Comparison of ENCODE assay signal across 9 cellular contexts in the genomic region with DNA sequence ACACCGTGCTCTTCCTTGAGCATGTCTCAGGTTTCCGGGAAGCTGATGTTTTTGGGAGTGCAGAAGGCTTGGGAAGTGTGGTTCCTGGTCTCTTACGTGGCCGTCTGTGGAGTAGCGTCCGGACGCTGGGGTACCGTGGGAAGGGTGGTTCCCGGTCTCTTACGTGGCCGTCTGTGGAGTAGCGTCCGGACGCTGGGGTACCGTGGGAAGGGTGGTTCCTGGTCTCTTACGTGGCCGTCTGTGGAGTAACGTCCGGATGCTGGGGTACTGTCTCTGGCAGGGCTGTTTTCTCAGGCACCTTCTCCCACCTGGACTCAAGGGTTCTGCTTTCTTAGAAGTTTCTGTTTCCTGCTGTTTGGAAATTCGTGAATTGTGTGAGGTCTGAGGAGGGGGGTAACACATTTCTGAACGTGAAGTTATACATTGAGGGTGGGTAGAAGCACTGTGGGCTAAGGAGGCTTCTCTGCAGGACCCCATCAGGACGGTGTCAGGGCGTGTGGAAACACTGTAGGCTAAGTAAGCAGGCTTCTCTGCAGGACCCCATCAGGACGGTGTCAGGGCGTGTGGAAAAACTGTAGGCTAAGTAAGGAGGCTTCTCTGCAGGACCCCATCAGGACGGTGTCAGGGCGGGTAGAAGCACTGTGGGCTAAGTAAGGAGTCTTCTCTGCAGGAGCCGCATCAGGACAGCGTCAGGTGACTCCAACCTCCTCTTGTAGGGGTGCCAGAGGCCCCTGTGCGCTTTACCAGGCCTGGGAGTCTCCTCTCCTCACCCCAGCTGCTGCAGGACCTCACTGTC. TPM values are rescaled to one million over a fixed set of nuclear protein-coding genes. Genes with fewer than 3 reads are reported as not detected.
DNase-seq lines count a peak whose midpoint lies in the region; ATAC-seq and TF ChIP-seq lines count a peak whose summit lies in the region.
"Had no signal": no experiment of that assay in that cellular context is flagged by ENCODE, and none has a peak within 500 bp of the region (broad histone marks: within the 10 kb centered on the region; RNA-seq: fewer than 3 reads in every experiment).

No MANE protein-coding gene starts in this region.

- H3K27ac ChIP-seq in CD8-positive, alpha-beta memory T cell (ENCODE audit: low read depth, low read length) = peak overlapping the region; percentile 78
- peak overlapping the region; percentile 90 to 98 (median 96) for H3K27ac ChIP-seq in heart right ventricle
- H3K27ac ChIP-seq in rectal smooth muscle tissue (ENCODE audit: low read depth, low read length) = peak overlapping the region; percentile 92

- peaks cover 52 to 64% (median 55%) of the 10 kb centered on the region in 3 donors for H3K4me1 Mint-ChIP-seq in CD8-positive, alpha-beta memory T cell
- H3K4me1 Mint-ChIP-seq in T-helper 17 cell = peaks cover 35% of the 10 kb centered on the region

- TF ChIP-seq CTCF in heart right ventricle (IDR thresholded peaks at IDR 0.05) = no peak

- DNase-seq in CD8-positive, alpha-beta memory T cell = no peak
- DNase-seq in T-helper 17 cell (no peak), heart right ventricle (peak in 1 of 2 donors; percentile 38), RPMI8226 (no peak), HPDE6-E6E7 (ENCODE audit: extremely low spot score) (no peak), NAMALWA (ENCODE audit: low spot score) (no peak), OCI-M2 (lab: John Stamatoyannopoulos, UW; ENCODE audit: unreplicated experiment) (no peak)
- DNase-seq: activated gamma-delta T cell had no signal

- CTCF ChIA-PET in CD8-positive, alpha-beta memory T cell (lab: Charles Lee) = interaction anchor here (1.3 to 1.9 kb wide), 3 partner anchors 29 to 125 kb away, joined by 3 to 5 read pairs (median 3); no protein-coding TSS in a partner anchor

- H3K4me1 ChIP-seq in CD8-positive, alpha-beta memory T cell (ENCODE audit: insufficient read depth, low read length) = peaks cover 51% of the 10 kb centered on the region
- H3K4me1 ChIP-seq in heart right ventricle (peaks cover 15 to 55% (median 42%) of the 10 kb centered on the region in 9 donors), rectal smooth muscle tissue (ENCODE audit: control insufficient read depth, insufficient read depth, low read length) (peaks cover 32% of the 10 kb centered on the region)

- H3K4me3 Mint-ChIP-seq in CD8-positive, alpha-beta memory T cell = peak overlapping the region in 6 of 7 donors; percentile 46 to 81 (median 69)
- H3K4me3 Mint-ChIP-seq in T-helper 17 cell = peak overlapping the region; percentile 81

- POLR2A ChIA-PET in CD8-positive, alpha-beta memory T cell (lab: Charles Lee) = interaction anchor here (1.5 kb wide), 2 partner anchors 9 to 14 kb away, joined by 4 to 7 read pairs; no protein-coding TSS in a partner anchor

- peak overlapping the region; percentile 90 to 99 (median 95) for H3K27ac Mint-ChIP-seq in CD8-positive, alpha-beta memory T cell
- H3K27ac Mint-ChIP-seq in T-helper 17 cell = peak overlapping the region; percentile 84

- intact Hi-C loops in heart right ventricle (cut with DNase I) = no loop called here

- ATAC-seq in T-helper 17 cell (peak; percentile 5), heart right ventricle (peak in 6 of 8 donors; percentile 4 to 61 (median 20))

- H3K36me3 ChIP-seq in CD8-positive, alpha-beta memory T cell (ENCODE audit: insufficient read depth, low read length) = no peaks in the 10 kb centered on the region
- no peaks in the 10 kb centered on the region for H3K36me3 ChIP-seq in heart right ventricle
- no peaks in the 10 kb centered on the region for H3K36me3 ChIP-seq in rectal smooth muscle tissue (ENCODE audit: control insufficient read depth, insufficient read depth, low read length)

- H3K9me3 ChIP-seq in CD8-positive, alpha-beta memory T cell (ENCODE audit: low read length) = no peaks in the 10 kb centered on the region
- H3K9me3 ChIP-seq in T-helper 17 cell (ENCODE audit: control insufficient read depth, low read length, poor library complexity, severe bottlenecking) (no peaks in the 10 kb centered on the region), heart right ventricle (no peaks in the 10 kb centered on the region)

- WGBS in heart right ventricle, 2 donors = 69 to 71% methylated on average over 30 of the region's 30 CpGs

- H3K9me3 Mint-ChIP-seq in CD8-positive, alpha-beta memory T cell = no peaks in the 10 kb centered on the region

- H3K9ac ChIP-seq in rectal smooth muscle tissue (ENCODE audit: low read length) = no peak overlapping the region

- H3K27me3 ChIP-seq in CD8-positive, alpha-beta memory T cell (ENCODE audit: insufficient read depth, low read length, poor library complexity, severe bottlenecking) = no peaks in the 10 kb centered on the region
- H3K27me3 ChIP-seq in heart right ventricle (no peaks in the 10 kb centered on the region), rectal smooth muscle tissue (ENCODE audit: control insufficient read depth, insufficient read depth, low read length) (no peaks in the 10 kb centered on the region)

- no peaks in the 10 kb centered on the region for H3K27me3 Mint-ChIP-seq in CD8-positive, alpha-beta memory T cell
- H3K27me3 Mint-ChIP-seq in T-helper 17 cell = no peaks in the 10 kb centered on the region

- H3K4me3 ChIP-seq in CD8-positive, alpha-beta memory T cell (ENCODE audit: low read length) = peak overlapping the region; percentile 55
- H3K4me3 ChIP-seq in heart right ventricle (peak overlapping the region in 4 of 10 donors; percentile 12 to 39 (median 15)), rectal smooth muscle tissue (ENCODE audit: low read length) (no peak overlapping the region)

- H3K36me3 Mint-ChIP-seq in CD8-positive, alpha-beta memory T cell = no peaks in the 10 kb centered on the region
- no peaks in the 10 kb centered on the region for H3K36me3 Mint-ChIP-seq in T-helper 17 cell (ENCODE audit: low read depth)

RNA-seq across cellular contexts. Expression of a gene that starts 5.3 kb away (rescaled TPM):
- 10 to 100 TPM; 20.6 to 21.0 TPM for total RNA-seq in CD8-positive, alpha-beta memory T cell
- 12.0 TPM for polyA plus RNA-seq in CD8-positive, alpha-beta memory T cell
- total RNA-seq in T-helper 17 cell (10 to 100 TPM in 1 of 2 donors, 1 to 10 TPM in 1; 2.5 to 25.2 TPM), heart right ventricle (100 to 1,000 TPM in 9 of 10 donors, 10 to 100 TPM in 1; 94.1 to 591 (median 172) TPM)
- 1,000 to 10,000 TPM in 1 of 2 donors, 100 to 1,000 TPM in 1; 676 to 1,409 TPM for polyA plus RNA-seq in heart right ventricle

RNA-seq across cellular contexts. Expression of a gene that starts 12.2 kb away (rescaled TPM):
- 10 to 100 TPM; 70.7 to 75.9 TPM for total RNA-seq in CD8-positive, alpha-beta memory T cell
- 2,153 TPM for polyA plus RNA-seq in CD8-positive, alpha-beta memory T cell
- total RNA-seq in T-helper 17 cell (100 to 1,000 TPM; 344 to 363 TPM), heart right ventricle (100 to 1,000 TPM in 4 of 10 donors, 10 to 100 TPM in 6; 51.6 to 182 (median 94.9) TPM)
- polyA plus RNA-seq in heart right ventricle = 100 to 1,000 TPM; 235 to 427 TPM

RNA-seq across cellular contexts. Expression of a gene that starts 18.4 kb away (rescaled TPM):
- total RNA-seq in CD8-positive, alpha-beta memory T cell = 100 to 1,000 TPM; 132 to 142 TPM
- 3,074 TPM for polyA plus RNA-seq in CD8-positive, alpha-beta memory T cell
- total RNA-seq in T-helper 17 cell (100 to 1,000 TPM; 550 to 570 TPM), heart right ventricle (100 to 1,000 TPM in 7 of 10 donors, 10 to 100 TPM in 3; 57.2 to 333 (median 144) TPM)
- 100 to 1,000 TPM; 423 to 843 TPM for polyA plus RNA-seq in heart right ventricle

RNA-seq across cellular contexts. Expression of a gene that starts 26.7 kb away (rescaled TPM):
- total RNA-seq in CD8-positive, alpha-beta memory T cell = not detected
- polyA plus RNA-seq in CD8-positive, alpha-beta memory T cell = not detected
- total RNA-seq in T-helper 17 cell (not detected), heart right ventricle (not detected)
- not detected for polyA plus RNA-seq in heart right ventricle

RNA-seq across cellular contexts. Expression of a gene that starts 37.1 kb away (rescaled TPM):
- 10 to 100 TPM; 81.0 to 81.2 TPM for total RNA-seq in CD8-positive, alpha-beta memory T cell
- 9.8 TPM for polyA plus RNA-seq in CD8-positive, alpha-beta memory T cell
- total RNA-seq in T-helper 17 cell (100 to 1,000 TPM; 317 to 350 TPM), heart right ventricle (10 to 100 TPM in 1 of 10 donors, 1 to 10 TPM in 9; 3.3 to 10.8 (median 5.9) TPM)
- 10 to 100 TPM; 15.9 to 45.3 TPM for polyA plus RNA-seq in heart right ventricle
